1 cellular context compared by ENCODE assay signal in the genomic region with DNA sequence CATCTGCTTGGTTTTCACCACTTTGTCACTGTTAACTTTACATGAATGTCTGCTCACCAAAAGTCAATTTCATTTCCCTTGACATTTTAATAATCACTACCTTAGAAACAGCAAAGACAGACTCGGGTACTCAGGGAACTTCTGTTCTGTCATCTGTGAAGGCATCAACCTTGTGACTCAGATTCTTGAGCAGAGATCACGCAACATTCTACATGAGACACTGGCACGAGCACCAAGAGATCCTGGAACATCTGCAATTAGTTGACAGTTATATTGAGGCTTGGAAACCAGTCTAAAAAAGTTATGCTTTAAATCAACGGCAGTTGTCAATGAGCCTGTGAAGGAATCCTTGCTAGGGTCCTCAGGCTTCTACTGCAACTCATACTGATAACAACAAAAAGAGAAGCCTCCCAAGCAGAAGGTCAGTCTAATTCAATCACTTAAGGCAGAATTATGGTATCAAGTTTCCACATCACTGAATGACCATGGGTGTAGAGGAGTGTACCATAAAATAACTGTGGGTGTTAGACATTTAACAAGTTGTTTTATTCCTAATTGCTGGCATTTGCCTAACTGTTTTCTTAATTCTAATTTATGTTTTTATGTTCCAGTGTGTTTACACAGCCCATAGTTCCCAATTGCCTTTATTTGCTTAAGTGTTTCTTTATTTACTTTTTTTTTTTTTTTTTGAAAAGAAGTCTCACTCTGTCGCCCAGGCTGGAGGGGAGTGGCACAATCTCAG.
TF ChIP-seq lines count a peak whose summit lies in the region.

No MANE protein-coding gene starts in this region.

TF ChIP-seq in HEK293, 187 proteins besides CTCF, POLR2A, EP300 and RAD21 (continued from another document):
- TF ChIP-seq, protein P1, sequence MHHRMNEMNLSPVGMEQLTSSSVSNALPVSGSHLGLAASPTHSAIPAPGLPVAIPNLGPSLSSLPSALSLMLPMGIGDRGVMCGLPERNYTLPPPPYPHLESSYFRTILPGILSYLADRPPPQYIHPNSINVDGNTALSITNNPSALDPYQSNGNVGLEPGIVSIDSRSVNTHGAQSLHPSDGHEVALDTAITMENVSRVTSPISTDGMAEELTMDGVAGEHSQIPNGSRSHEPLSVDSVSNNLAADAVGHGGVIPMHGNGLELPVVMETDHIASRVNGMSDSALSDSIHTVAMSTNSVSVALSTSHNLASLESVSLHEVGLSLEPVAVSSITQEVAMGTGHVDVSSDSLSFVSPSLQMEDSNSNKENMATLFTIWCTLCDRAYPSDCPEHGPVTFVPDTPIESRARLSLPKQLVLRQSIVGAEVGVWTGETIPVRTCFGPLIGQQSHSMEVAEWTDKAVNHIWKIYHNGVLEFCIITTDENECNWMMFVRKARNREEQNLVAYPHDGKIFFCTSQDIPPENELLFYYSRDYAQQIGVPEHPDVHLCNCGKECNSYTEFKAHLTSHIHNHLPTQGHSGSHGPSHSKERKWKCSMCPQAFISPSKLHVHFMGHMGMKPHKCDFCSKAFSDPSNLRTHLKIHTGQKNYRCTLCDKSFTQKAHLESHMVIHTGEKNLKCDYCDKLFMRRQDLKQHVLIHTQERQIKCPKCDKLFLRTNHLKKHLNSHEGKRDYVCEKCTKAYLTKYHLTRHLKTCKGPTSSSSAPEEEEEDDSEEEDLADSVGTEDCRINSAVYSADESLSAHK (tag by site-specific recombination; IDR thresholded peaks at IDR 0.05) = peak; percentile 43; the same call in 1 of the 2 replicates
- TF ChIP-seq ZNF670 (tag by site-specific recombination; IDR thresholded peaks at IDR 0.05; ENCODE audit: low read depth) = no peak
- TF ChIP-seq, protein P2, sequence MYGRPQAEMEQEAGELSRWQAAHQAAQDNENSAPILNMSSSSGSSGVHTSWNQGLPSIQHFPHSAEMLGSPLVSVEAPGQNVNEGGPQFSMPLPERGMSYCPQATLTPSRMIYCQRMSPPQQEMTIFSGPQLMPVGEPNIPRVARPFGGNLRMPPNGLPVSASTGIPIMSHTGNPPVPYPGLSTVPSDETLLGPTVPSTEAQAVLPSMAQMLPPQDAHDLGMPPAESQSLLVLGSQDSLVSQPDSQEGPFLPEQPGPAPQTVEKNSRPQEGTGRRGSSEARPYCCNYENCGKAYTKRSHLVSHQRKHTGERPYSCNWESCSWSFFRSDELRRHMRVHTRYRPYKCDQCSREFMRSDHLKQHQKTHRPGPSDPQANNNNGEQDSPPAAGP (tag by site-specific recombination; IDR thresholded peaks at IDR 0.05) = no peak
- TF ChIP-seq ZNF175 (tag by site-specific recombination; IDR thresholded peaks at IDR 0.05) = no peak
- no peak for TF ChIP-seq ZXDB (tag by site-specific recombination; IDR thresholded peaks at IDR 0.05)
- no peak for TF ChIP-seq ZBTB7A (tag by site-specific recombination; IDR thresholded peaks at IDR 0.05; ENCODE audit: low read depth)
- TF ChIP-seq, protein P3, sequence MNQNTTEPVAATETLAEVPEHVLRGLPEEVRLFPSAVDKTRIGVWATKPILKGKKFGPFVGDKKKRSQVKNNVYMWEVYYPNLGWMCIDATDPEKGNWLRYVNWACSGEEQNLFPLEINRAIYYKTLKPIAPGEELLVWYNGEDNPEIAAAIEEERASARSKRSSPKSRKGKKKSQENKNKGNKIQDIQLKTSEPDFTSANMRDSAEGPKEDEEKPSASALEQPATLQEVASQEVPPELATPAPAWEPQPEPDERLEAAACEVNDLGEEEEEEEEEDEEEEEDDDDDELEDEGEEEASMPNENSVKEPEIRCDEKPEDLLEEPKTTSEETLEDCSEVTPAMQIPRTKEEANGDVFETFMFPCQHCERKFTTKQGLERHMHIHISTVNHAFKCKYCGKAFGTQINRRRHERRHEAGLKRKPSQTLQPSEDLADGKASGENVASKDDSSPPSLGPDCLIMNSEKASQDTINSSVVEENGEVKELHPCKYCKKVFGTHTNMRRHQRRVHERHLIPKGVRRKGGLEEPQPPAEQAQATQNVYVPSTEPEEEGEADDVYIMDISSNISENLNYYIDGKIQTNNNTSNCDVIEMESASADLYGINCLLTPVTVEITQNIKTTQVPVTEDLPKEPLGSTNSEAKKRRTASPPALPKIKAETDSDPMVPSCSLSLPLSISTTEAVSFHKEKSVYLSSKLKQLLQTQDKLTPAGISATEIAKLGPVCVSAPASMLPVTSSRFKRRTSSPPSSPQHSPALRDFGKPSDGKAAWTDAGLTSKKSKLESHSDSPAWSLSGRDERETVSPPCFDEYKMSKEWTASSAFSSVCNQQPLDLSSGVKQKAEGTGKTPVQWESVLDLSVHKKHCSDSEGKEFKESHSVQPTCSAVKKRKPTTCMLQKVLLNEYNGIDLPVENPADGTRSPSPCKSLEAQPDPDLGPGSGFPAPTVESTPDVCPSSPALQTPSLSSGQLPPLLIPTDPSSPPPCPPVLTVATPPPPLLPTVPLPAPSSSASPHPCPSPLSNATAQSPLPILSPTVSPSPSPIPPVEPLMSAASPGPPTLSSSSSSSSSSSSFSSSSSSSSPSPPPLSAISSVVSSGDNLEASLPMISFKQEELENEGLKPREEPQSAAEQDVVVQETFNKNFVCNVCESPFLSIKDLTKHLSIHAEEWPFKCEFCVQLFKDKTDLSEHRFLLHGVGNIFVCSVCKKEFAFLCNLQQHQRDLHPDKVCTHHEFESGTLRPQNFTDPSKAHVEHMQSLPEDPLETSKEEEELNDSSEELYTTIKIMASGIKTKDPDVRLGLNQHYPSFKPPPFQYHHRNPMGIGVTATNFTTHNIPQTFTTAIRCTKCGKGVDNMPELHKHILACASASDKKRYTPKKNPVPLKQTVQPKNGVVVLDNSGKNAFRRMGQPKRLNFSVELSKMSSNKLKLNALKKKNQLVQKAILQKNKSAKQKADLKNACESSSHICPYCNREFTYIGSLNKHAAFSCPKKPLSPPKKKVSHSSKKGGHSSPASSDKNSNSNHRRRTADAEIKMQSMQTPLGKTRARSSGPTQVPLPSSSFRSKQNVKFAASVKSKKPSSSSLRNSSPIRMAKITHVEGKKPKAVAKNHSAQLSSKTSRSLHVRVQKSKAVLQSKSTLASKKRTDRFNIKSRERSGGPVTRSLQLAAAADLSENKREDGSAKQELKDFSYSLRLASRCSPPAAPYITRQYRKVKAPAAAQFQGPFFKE (tag by site-specific recombination; IDR thresholded peaks at IDR 0.05; ENCODE audit: borderline replicate concordance) = no peak
- no peak for TF ChIP-seq ZNF221 (tag by site-specific recombination; IDR thresholded peaks at IDR 0.05; ENCODE audit: borderline replicate concordance)
- no peak for TF ChIP-seq ZNF433 (tag by site-specific recombination; IDR thresholded peaks at IDR 0.05; ENCODE audit: low read depth)
- no peak for TF ChIP-seq ZNF548 (tag by site-specific recombination; IDR thresholded peaks at IDR 0.05)
- TF ChIP-seq ZSCAN23 (tag by site-specific recombination; IDR thresholded peaks at IDR 0.05) = no peak
- TF ChIP-seq ZNF785 (tag by site-specific recombination; IDR thresholded peaks at IDR 0.05) = no peak
- TF ChIP-seq SP7 (tag by site-specific recombination; IDR thresholded peaks at IDR 0.05) = peak; percentile 84
- peak; percentile 87 for TF ChIP-seq OVOL3 (tag by site-specific recombination; IDR thresholded peaks at IDR 0.05)
- TF ChIP-seq ZNF677 (tag by site-specific recombination; IDR thresholded peaks at IDR 0.05) = no peak
- TF ChIP-seq ZNF37A (tag by site-specific recombination; IDR thresholded peaks at IDR 0.05) = no peak
- TF ChIP-seq, protein P4, sequence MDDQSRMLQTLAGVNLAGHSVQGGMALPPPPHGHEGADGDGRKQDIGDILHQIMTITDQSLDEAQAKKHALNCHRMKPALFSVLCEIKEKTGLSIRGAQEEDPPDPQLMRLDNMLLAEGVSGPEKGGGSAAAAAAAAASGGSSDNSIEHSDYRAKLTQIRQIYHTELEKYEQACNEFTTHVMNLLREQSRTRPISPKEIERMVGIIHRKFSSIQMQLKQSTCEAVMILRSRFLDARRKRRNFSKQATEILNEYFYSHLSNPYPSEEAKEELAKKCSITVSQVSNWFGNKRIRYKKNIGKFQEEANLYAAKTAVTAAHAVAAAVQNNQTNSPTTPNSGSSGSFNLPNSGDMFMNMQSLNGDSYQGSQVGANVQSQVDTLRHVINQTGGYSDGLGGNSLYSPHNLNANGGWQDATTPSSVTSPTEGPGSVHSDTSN (CRISPR knock-in tag; IDR thresholded peaks at IDR 0.05) = no peak
- TF ChIP-seq, protein P5, sequence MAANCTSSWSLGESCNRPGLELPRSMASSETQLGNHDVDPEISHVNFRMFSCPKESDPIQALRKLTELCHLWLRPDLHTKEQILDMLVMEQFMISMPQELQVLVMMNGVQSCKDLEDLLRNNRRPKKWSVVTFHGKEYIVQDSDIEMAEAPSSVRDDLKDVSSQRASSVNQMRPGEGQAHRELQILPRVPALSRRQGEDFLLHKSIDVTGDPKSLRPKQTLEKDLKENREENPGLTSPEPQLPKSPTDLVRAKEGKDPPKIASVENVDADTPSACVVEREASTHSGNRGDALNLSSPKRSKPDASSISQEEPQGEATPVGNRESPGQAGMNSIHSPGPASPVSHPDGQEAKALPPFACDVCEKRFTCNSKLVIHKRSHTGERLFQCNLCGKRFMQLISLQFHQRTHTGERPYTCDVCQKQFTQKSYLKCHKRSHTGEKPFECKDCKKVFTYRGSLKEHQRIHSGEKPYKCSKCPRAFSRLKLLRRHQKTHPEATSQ (tag by site-specific recombination; IDR thresholded peaks at IDR 0.05) = no peak
- no peak for TF ChIP-seq ZNF394 (tag by site-specific recombination; IDR thresholded peaks at IDR 0.05; ENCODE audit: borderline replicate concordance)
- no peak for TF ChIP-seq ZBTB1 (tag by site-specific recombination; IDR thresholded peaks at IDR 0.05)
- no peak for TF ChIP-seq MEIS1 (CRISPR knock-in tag; IDR thresholded peaks at IDR 0.05; ENCODE audit: borderline replicate concordance)
- no peak for TF ChIP-seq ZNF112 (tag by site-specific recombination; IDR thresholded peaks at IDR 0.05)
- no peak for TF ChIP-seq GLI4 (tag by site-specific recombination; IDR thresholded peaks at IDR 0.05)
- TF ChIP-seq, protein P6, sequence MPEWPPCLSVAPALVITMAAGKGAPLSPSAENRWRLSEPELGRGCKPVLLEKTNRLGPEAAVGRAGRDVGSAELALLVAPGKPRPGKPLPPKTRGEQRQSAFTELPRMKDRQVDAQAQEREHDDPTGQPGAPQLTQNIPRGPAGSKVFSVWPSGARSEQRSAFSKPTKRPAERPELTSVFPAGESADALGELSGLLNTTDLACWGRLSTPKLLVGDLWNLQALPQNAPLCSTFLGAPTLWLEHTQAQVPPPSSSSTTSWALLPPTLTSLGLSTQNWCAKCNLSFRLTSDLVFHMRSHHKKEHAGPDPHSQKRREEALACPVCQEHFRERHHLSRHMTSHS (tag by site-specific recombination; IDR thresholded peaks at IDR 0.05) = no peak
- TF ChIP-seq ZNF529 (tag by site-specific recombination; IDR thresholded peaks at IDR 0.05; ENCODE audit: insufficient replicate concordance) = no peak
- no peak; the same call in 1 of the 2 replicates for TF ChIP-seq TRIM28 (IDR thresholded peaks at IDR 0.05; ENCODE audit: borderline replicate concordance, low read length)
- TF ChIP-seq, protein P7, sequence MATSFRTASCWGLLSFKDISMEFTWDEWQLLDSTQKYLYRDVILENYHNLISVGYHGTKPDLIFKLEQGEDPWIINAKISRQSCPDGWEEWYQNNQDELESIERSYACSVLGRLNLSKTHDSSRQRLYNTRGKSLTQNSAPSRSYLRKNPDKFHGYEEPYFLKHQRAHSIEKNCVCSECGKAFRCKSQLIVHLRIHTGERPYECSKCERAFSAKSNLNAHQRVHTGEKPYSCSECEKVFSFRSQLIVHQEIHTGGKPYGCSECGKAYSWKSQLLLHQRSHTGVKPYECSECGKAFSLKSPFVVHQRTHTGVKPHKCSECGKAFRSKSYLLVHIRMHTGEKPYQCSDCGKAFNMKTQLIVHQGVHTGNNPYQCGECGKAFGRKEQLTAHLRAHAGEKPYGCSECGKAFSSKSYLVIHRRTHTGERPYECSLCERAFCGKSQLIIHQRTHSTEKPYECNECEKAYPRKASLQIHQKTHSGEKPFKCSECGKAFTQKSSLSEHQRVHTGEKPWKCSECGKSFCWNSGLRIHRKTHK (tag by site-specific recombination; IDR thresholded peaks at IDR 0.05) = no peak
- TF ChIP-seq ZBTB48 (tag by site-specific recombination; IDR thresholded peaks at IDR 0.05) = no peak
- TF ChIP-seq ZNF521 (tag by site-specific recombination; IDR thresholded peaks at IDR 0.05) = no peak
- TF ChIP-seq SP2 (tag by site-specific recombination; IDR thresholded peaks at IDR 0.05) = no peak
TF ChIP-seq in HEK293: peak in this region for 27.
